In genomic region chr6:25154034-25154596, GRCh38 we compare ENCODE assay signal across 16 cellular contexts.
A peak's percentile ranks its signal among the peaks of the same experiment; 100 is the strongest.
DNase-seq lines count a peak whose midpoint lies in the region; ATAC-seq and TF ChIP-seq lines count a peak whose summit lies in the region.
"Had no signal": no experiment of that assay in that cellular context is flagged by ENCODE, and none has a peak within 500 bp of the region (broad histone marks: within the 10 kb centered on the region; RNA-seq: fewer than 3 reads in every experiment).

No MANE protein-coding gene starts in this region.

- ATAC-seq in PC-3 (no peak), T-helper 17 cell (no peak)
- no peak for ATAC-seq in stimulated activated naive B cell treated with anti-CD40 and anti-IgM and Interleukin-4, amounts not matched to agents 10 μg/mL and 1 μg/mL and 100 μg/mL, for 72 hours (replicated peaks)

- no peak overlapping the region for H2AFZ ChIP-seq in PC-3 (ENCODE audit: low read length)

- no peaks in the 10 kb centered on the region for H3K4me1 ChIP-seq in PC-3 (ENCODE audit: insufficient read depth, low read length)

- DNase-seq in DMS53 (lab: John Stamatoyannopoulos, UW) (peak; percentile 21), DMS53 treated with DMSO at 0.1 percent for 48 hours (lab: John Stamatoyannopoulos, UW; ENCODE audit: unreplicated experiment) (no peak), PC-3 (peak; percentile 20), left kidney (ENCODE audit: low read depth, low spot score) (peak; percentile 45), T-helper 17 cell (no peak), NCI-H748 treated with DMSO at 0.1 percent for 48 hours (lab: John Stamatoyannopoulos, UW) (no peak), erythroblast (lab: John Stamatoyannopoulos, UW) (no peak)
- DNase-seq in stimulated activated naive B cell treated with anti-CD40 and anti-IgM and Interleukin-4, amounts not matched to agents 10 μg/mL and 1 μg/mL and 100 μg/mL, for 72 hours: no peak
- DNase-seq: DMS153, HCEC 1CT, MV-4-11, NCI-H1417 treated with DMSO at 0.1 percent for 48 hours, NCI-H2029, NCI-H2171 treated with DMSO at 0.1 percent for 48 hours, SIG-M5 had no signal

- no TSS peak for BruUV-seq in PC-3 (replicated peaks; lab: Mats Ljungman, UMichigan)

- H3K4me3 Mint-ChIP-seq in stimulated activated naive B cell treated with anti-CD40 and anti-IgM and Interleukin-4, amounts not matched to agents 10 μg/mL and 1 μg/mL and 100 μg/mL, for 72 hours: no peak overlapping the region
- no peak overlapping the region for H3K4me3 Mint-ChIP-seq in T-helper 17 cell

- no peak overlapping the region for H3K4me2 ChIP-seq in PC-3 (ENCODE audit: low read length)

- H3K27me3 Mint-ChIP-seq in stimulated activated naive B cell treated with anti-CD40 and anti-IgM and Interleukin-4, amounts not matched to agents 10 μg/mL and 1 μg/mL and 100 μg/mL, for 72 hours: no peaks in the 10 kb centered on the region
- no peaks in the 10 kb centered on the region for H3K27me3 Mint-ChIP-seq in T-helper 17 cell

- H3K27ac Mint-ChIP-seq in stimulated activated naive B cell treated with anti-CD40 and anti-IgM and Interleukin-4, amounts not matched to agents 10 μg/mL and 1 μg/mL and 100 μg/mL, for 72 hours: peak overlapping the region; percentile 56
- H3K27ac Mint-ChIP-seq in T-helper 17 cell: no peak overlapping the region

- H3K4me3 ChIP-seq in PC-3 (ENCODE audit: low read length): no peak overlapping the region

- H3K9me3 Mint-ChIP-seq in stimulated activated naive B cell treated with anti-CD40 and anti-IgM and Interleukin-4, amounts not matched to agents 10 μg/mL and 1 μg/mL and 100 μg/mL, for 72 hours: peaks cover 4 to 5% of the 10 kb centered on the region in 2 donors

- CTCF ChIA-PET in PC-3 (lab: Charles Lee): no interaction called here

- POLR2A ChIA-PET in PC-3 (lab: Charles Lee; ENCODE audit: unreplicated experiment): no interaction called here

- TF ChIP-seq POLR2A in erythroblast (IDR thresholded peaks at IDR 0.05; ENCODE audit: low read length): no peak

- no peak overlapping the region for H3K9ac ChIP-seq in PC-3 (ENCODE audit: low read length)

- H3K4me1 Mint-ChIP-seq in stimulated activated naive B cell treated with anti-CD40 and anti-IgM and Interleukin-4, amounts not matched to agents 10 μg/mL and 1 μg/mL and 100 μg/mL, for 72 hours: peaks cover 17 to 24% of the 10 kb centered on the region in 2 donors
- H3K4me1 Mint-ChIP-seq in T-helper 17 cell: no peaks in the 10 kb centered on the region

- intact Hi-C loops in PC-3 (cut with micrococcal nuclease): no loop called here

- no peaks in the 10 kb centered on the region for H3K79me2 ChIP-seq in PC-3 (ENCODE audit: low read length)

- peaks cover 2 to 3% of the 10 kb centered on the region in 2 donors for H3K36me3 Mint-ChIP-seq in stimulated activated naive B cell treated with anti-CD40 and anti-IgM and Interleukin-4, amounts not matched to agents 10 μg/mL and 1 μg/mL and 100 μg/mL, for 72 hours
- H3K36me3 Mint-ChIP-seq in T-helper 17 cell (ENCODE audit: low read depth): no peaks in the 10 kb centered on the region

- H3K9me3 ChIP-seq in PC-3 (ENCODE audit: low read length) (peaks cover 11% of the 10 kb centered on the region; the same call in 1 of the 2 replicates), T-helper 17 cell (ENCODE audit: control insufficient read depth, low read length, poor library complexity, severe bottlenecking) (peaks cover 3% of the 10 kb centered on the region)

- H3F3A ChIP-seq in PC-3 (ENCODE audit: low read length, unreplicated experiment): no peaks in the 10 kb centered on the region

- TF ChIP-seq CTCF in PC-3 (conservative IDR thresholded peaks at IDR 0.05; ENCODE audit: low read depth, low read length): no peak

- no peak overlapping the region for H3K27ac ChIP-seq in PC-3 (ENCODE audit: low read length)
- H3K27ac ChIP-seq: 22Rv1 had no signal

- H3K36me3 ChIP-seq in PC-3 (ENCODE audit: low read depth, low read length): no peaks in the 10 kb centered on the region

- no peaks in the 10 kb centered on the region for H4K20me1 ChIP-seq in PC-3 (ENCODE audit: low read length)

- no peaks in the 10 kb centered on the region for H3K27me3 ChIP-seq in PC-3 (ENCODE audit: low read length)

- H3K9me2 ChIP-seq in PC-3 (replicated peaks; ENCODE audit: low read length): no peaks in the 10 kb centered on the region

Comparison
In these comparisons a context has a peak if more than half of its experiments do, and no peak if none do; other contexts are left out.
1. DNase-seq: peak in DMS53 (single experiment), PC-3 (single experiment) and left kidney (single experiment); none in DMS53 treated with DMSO at 0.1 percent for 48 hours (single experiment), stimulated activated naive B cell treated with anti-CD40 and anti-IgM and Interleukin-4, amounts not matched to agents 10 μg/mL and 1 μg/mL and 100 μg/mL, for 72 hours (single experiment), T-helper 17 cell (0 of 3), NCI-H748 treated with DMSO at 0.1 percent for 48 hours (single experiment) and erythroblast (0 of 2).